In the genomic region with DNA sequence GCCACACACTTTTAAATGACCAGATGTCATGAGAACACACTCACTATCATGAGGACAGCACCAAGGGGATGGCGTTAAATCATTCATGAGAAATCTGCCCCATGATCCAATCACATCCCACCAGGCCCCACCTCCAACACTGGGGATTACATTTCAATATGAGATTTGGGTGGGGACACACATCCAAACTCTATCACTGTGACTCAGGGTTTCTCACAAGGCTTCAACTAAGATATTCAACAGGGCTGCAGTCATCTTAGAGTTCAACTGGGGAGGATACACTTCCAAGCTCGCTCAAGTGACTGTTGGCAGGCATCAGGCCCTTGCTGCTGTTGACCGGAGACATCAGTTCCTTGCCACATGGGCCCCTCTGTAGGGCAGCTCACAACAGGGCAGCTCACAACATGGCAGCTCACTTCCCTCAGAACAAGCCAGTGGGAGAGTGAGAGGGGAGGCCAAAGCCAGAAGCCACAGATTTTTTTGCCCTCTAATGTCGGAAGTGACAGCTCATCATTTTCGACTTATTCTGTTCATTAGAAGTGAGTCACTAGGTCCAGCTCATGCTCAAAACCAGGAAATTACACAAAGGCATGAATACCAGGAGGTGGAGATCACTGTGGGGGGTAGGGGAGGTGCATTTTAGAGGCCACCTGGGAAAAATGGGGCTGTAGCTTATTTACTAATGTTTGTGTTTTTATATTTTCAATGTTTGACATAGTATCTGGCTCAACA, we compare ENCODE assay signal across 10 cellular contexts. TPM values are rescaled to one million over a fixed set of nuclear protein-coding genes. Genes with fewer than 3 reads are reported as not detected.
DNase-seq lines count a peak whose midpoint lies in the region; ATAC-seq and TF ChIP-seq lines count a peak whose summit lies in the region.
"Had no signal": no experiment of that assay in that cellular context is flagged by ENCODE, and none has a peak within 500 bp of the region (broad histone marks: within the 10 kb centered on the region; RNA-seq: fewer than 3 reads in every experiment).

No MANE protein-coding gene starts in this region.

- in situ Hi-C loops in mammary epithelial cell (cut with MboI; ENCODE audit: low sequenced_read_pairs in 2 of 2), result loop anchor here in 1 of 2 donors (5.0 kb wide), 1 partner anchor 51 kb away; a partner anchor contains a TSS

- WGBS in mammary epithelial cell (ENCODE audit: low coverage, missing lambda C conversion rate), result 64% methylated on average over 4 of the region's 5 CpGs

- H3K27me3 ChIP-seq in mammary epithelial cell (ENCODE audit: insufficient read depth, low read length), result no peaks in the 10 kb centered on the region
- no peaks in the 10 kb centered on the region for H3K27me3 ChIP-seq in Peyer's patch

- H3K27ac ChIP-seq in mammary epithelial cell (ENCODE audit: insufficient read depth, low read depth, low read length), result peak overlapping the region; percentile 100
- H3K27ac ChIP-seq in Peyer's patch, result no peak overlapping the region

- no peaks in the 10 kb centered on the region for H3K79me2 ChIP-seq in mammary epithelial cell (ENCODE audit: insufficient read depth, low read length)

- H3K36me3 ChIP-seq in mammary epithelial cell (ENCODE audit: insufficient read depth, low read length) (no peaks in the 10 kb centered on the region), Peyer's patch (no peaks in the 10 kb centered on the region)

- H3K27ac Mint-ChIP-seq in nephron progenitor cell, result peak overlapping the region; percentile 50

- peak overlapping the region; percentile 19 for H3K4me2 ChIP-seq in mammary epithelial cell (ENCODE audit: insufficient read depth, low read depth, low read length)

- dilution Hi-C loops in mammary epithelial cell (cut with HindIII; ENCODE audit: low sequenced_read_pairs), result loop anchor here (5.0 kb wide), 1 partner anchor 46 kb away; no protein-coding TSS in a partner anchor

- intact Hi-C loops in mammary epithelial cell (cut with micrococcal nuclease) (loop anchor here (1.0 to 10.0 kb wide), 7 partner anchors 10 to 849 kb away; a partner anchor contains a TSS), left cardiac atrium (cut with DNase I) (no loop called here)

- H3K27me3 Mint-ChIP-seq in nephron progenitor cell (ENCODE audit: low read depth, poor library complexity), result no peaks in the 10 kb centered on the region

- H3K4me1 ChIP-seq in mammary epithelial cell (ENCODE audit: insufficient read depth, low read length) (peaks cover 64% of the 10 kb centered on the region), Peyer's patch (no peaks in the 10 kb centered on the region)

- H3K4me1 Mint-ChIP-seq in nephron progenitor cell, result no peaks in the 10 kb centered on the region

- DNase-seq in AG20443 (ENCODE audit: low spot score) (peak; percentile 62), LoVo (ENCODE audit: low spot score) (peak; percentile 28), mammary epithelial cell (peak; percentile 97), nephron progenitor cell (no peak), left cardiac atrium (no peak), Peyer's patch (no peak), GM10266 (ENCODE audit: extremely low spot score) (no peak)
- DNase-seq: anterior cingulate cortex, NCI-H2171 had no signal

- H2AFZ ChIP-seq in mammary epithelial cell (ENCODE audit: low read depth, low read length), result peak overlapping the region; percentile 57

- peak overlapping the region; percentile 86 for H3K9ac ChIP-seq in mammary epithelial cell (ENCODE audit: insufficient read depth, low read length)

- H3K36me3 Mint-ChIP-seq in nephron progenitor cell (ENCODE audit: low read depth), result no peaks in the 10 kb centered on the region

- no peaks in the 10 kb centered on the region for H4K20me1 ChIP-seq in mammary epithelial cell (ENCODE audit: insufficient read depth, low read length)

- no peak for ATAC-seq in left cardiac atrium
- ATAC-seq in GM21825 (IDR thresholded peaks at IDR 0.05; ENCODE audit: unreplicated experiment), result no peak

- H3K9me3 ChIP-seq in mammary epithelial cell (replicated peaks; ENCODE audit: insufficient read depth, low read length) (no peaks in the 10 kb centered on the region), Peyer's patch (no peaks in the 10 kb centered on the region)

- H3K4me3 Mint-ChIP-seq in nephron progenitor cell, result no peak overlapping the region

- H3K9me3 Mint-ChIP-seq in nephron progenitor cell, result no peaks in the 10 kb centered on the region

- BruUV-seq in mammary epithelial cell (replicated peaks; lab: Mats Ljungman, UMichigan), result no TSS peak

- TF ChIP-seq CTCF in mammary epithelial cell (conservative IDR thresholded peaks at IDR 0.05 in 1 of 2, IDR thresholded peaks at IDR 0.05 in 1 of 2; ENCODE audit: extremely low read depth in 1 of 2, insufficient read depth in 1 of 2, low read depth in 1 of 2, low read length in 2 of 2), result no peak
- no peak for TF ChIP-seq CTCF in nephron progenitor cell (IDR thresholded peaks at IDR 0.05)
- TF ChIP-seq CTCF in Peyer's patch (IDR thresholded peaks at IDR 0.05), result no peak
- TF ChIP-seq CTCF in GM10266 (IDR thresholded peaks at IDR 0.05; ENCODE audit: control insufficient read depth, insufficient read depth, low read depth, missing control alignments), result no peak

- TF ChIP-seq POLR2A in Peyer's patch (IDR thresholded peaks at IDR 0.05), result no peak

- CTCF ChIA-PET in mammary epithelial cell (lab: Charles Lee; ENCODE audit: low non-redundant PET), result no interaction called here

- H3K4me3 ChIP-seq in mammary epithelial cell (replicated peaks in 1 of 3; ENCODE audit: insufficient read depth in 1 of 3, low read depth in 2 of 3, low read length in 3 of 3) (no peak overlapping the region), Peyer's patch (no peak overlapping the region)

RNA-seq across cellular contexts. Expression of a gene that starts 50.8 kb away (rescaled TPM):
- total RNA-seq in mammary epithelial cell (100 to 1,000 TPM; 106 to 200 TPM), left cardiac atrium (10 to 100 TPM in 1 of 2 donors, under 1 TPM in 1; 0.41 to 11.6 TPM), Peyer's patch (not detected)
- polyA plus RNA-seq in mammary epithelial cell, result 246 TPM
- 133 TPM for polyA minus RNA-seq in mammary epithelial cell

Comparison
In these comparisons a context has a peak if more than half of its experiments do, and no peak if none do; other contexts are left out.
1. DNase-seq: peak in AG20443 (single experiment), LoVo (single experiment) and mammary epithelial cell (single experiment); none in nephron progenitor cell (single experiment), left cardiac atrium (single experiment), Peyer's patch (0 of 3) and GM10266 (single experiment).
2. RNA of a gene that starts 50.8 kb away (total RNA-seq): 106 to 200 TPM in mammary epithelial cell; 0.41 to 11.6 TPM in left cardiac atrium and not detected in Peyer's patch; every median in the first group is over 4 times any median in the second.